Comparison of ENCODE assay signal across 25 cellular contexts in the genomic region with DNA sequence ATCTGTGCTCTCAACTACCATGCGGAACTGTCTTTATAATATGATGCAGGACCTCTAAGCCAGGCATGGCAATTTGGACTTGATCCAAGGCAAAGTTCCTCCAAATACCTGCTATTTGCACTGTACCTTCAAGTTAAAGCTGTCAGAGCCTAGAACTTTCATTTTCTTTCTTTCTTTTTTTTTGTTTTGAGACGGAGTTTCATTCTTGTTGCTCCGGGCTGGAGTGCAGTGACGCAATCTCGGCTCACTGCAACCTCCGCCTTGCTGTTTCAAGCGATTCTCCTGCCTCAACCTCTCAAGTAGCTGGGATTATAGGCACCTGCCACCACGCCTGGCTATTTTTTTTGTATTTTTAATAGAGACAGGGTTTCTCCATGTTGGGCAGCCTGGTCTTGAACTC. TPM values are rescaled to one million over a fixed set of nuclear protein-coding genes. Genes with fewer than 3 reads are reported as not detected.
DNase-seq lines count a peak whose midpoint lies in the region; ATAC-seq and TF ChIP-seq lines count a peak whose summit lies in the region.
"Had no signal": no experiment of that assay in that cellular context is flagged by ENCODE, and none has a peak within 500 bp of the region (broad histone marks: within the 10 kb centered on the region; RNA-seq: fewer than 3 reads in every experiment).

No MANE protein-coding gene starts in this region.

- H3K9me3 ChIP-seq in BLaER1: no peaks in the 10 kb centered on the region
- H3K9me3 ChIP-seq in lower lobe of right lung: no peaks in the 10 kb centered on the region
- H3K9me3 ChIP-seq: gastroesophageal sphincter, vagina had no signal

- peak overlapping the region; percentile 81 for H3K4me2 ChIP-seq in BLaER1

- peak in 1 of 2 donors; percentile 39 for ATAC-seq in lower lobe of right lung
- no peak for ATAC-seq in HG02938 (IDR thresholded peaks at IDR 0.05; ENCODE audit: unreplicated experiment)
- ATAC-seq: gastroesophageal sphincter had no signal

- CTCF ChIA-PET in RWPE1 (lab: Yijun Ruan, JAX): interaction anchor here (0.6 to 2.9 kb wide), 4 partner anchors 15 to 223 kb away, joined by 3 to 10 read pairs (median 4); no protein-coding TSS in a partner anchor

- DNase-seq in RWPE1 (ENCODE audit: low spot score): no peak
- peak; percentile 80 for DNase-seq in lower lobe of right lung
- no peak for DNase-seq in COLO668 (lab: John Stamatoyannopoulos, UW; ENCODE audit: unreplicated experiment)
- no peak for DNase-seq in NK-92 (lab: John Stamatoyannopoulos, UW; ENCODE audit: unreplicated experiment)
- DNase-seq in erythroblast (lab: John Stamatoyannopoulos, UW): no peak
- DNase-seq: activated CD4-positive, alpha-beta T cell treated with anti-CD3 and anti-CD28 coated beads, Interleukin-2, amount 50 U/mL, for 48 hours; activated CD4-positive, CD25-positive, alpha-beta regulatory T cell; activated naive CD8-positive, alpha-beta T cell treated with anti-CD3 and anti-CD28 coated beads for 36 hours; CD4-positive, alpha-beta T cell; DMS 273 treated with DMSO at 0.1 percent for 48 hours; effector CD8-positive, alpha-beta T cell; H7; KG1; kidney glomerular epithelial cell; mesendoderm; naive B cell; NCI-H1092 treated with DMSO at 0.1 percent for 48 hours; NCI-H2029 treated with DMSO at 0.1 percent for 48 hours; NCI-H226; T1000 had no signal

- H3K27ac ChIP-seq in BLaER1 (no peak overlapping the region), RWPE1 (peak overlapping the region; percentile 62), lower lobe of right lung (peak overlapping the region; percentile 32)
- H3K27ac ChIP-seq: gastroesophageal sphincter, vagina had no signal

- TF ChIP-seq CTCF in RWPE1 (conservative IDR thresholded peaks at IDR 0.05; ENCODE audit: low read depth) (no peak), lower lobe of right lung (IDR thresholded peaks at IDR 0.05) (no peak)

- H3K4me3 ChIP-seq in BLaER1: no peak overlapping the region
- H3K4me3 ChIP-seq in lower lobe of right lung: no peak overlapping the region
- H3K4me3 ChIP-seq: gastroesophageal sphincter, vagina had no signal

- no peak overlapping the region; the same call in 1 of the 2 replicates for H3K9ac ChIP-seq in BLaER1

- no peak for TF ChIP-seq POLR2A in erythroblast (IDR thresholded peaks at IDR 0.05; ENCODE audit: low read length)

- POLR2A ChIA-PET in RWPE1 (lab: Yijun Ruan, JAX; ENCODE audit: low non-redundant PET): no interaction called here

- intact Hi-C loops in lower lobe of right lung (cut with DNase I): loop anchor here (5.0 kb wide), 1 partner anchor 104 kb away; no protein-coding TSS in a partner anchor

- no peak for TF ChIP-seq EP300 in Ishikawa (IDR thresholded peaks at IDR 0.05; ENCODE audit: borderline replicate concordance)

- no peaks in the 10 kb centered on the region for H3K36me3 ChIP-seq in BLaER1
- no peaks in the 10 kb centered on the region for H3K36me3 ChIP-seq in lower lobe of right lung
- H3K36me3 ChIP-seq: gastroesophageal sphincter, vagina had no signal

- H3K4me1 ChIP-seq in BLaER1: peaks cover 74% of the 10 kb centered on the region
- peaks cover 14% of the 10 kb centered on the region for H3K4me1 ChIP-seq in lower lobe of right lung

- H3K27me3 ChIP-seq in BLaER1 (no peaks in the 10 kb centered on the region), lower lobe of right lung (ENCODE audit: low read depth) (no peaks in the 10 kb centered on the region)
- H3K27me3 ChIP-seq: gastroesophageal sphincter, vagina had no signal

- H4K20me1 ChIP-seq in BLaER1: peaks cover 12% of the 10 kb centered on the region

- TF ChIP-seq RAD21 in Ishikawa (IDR thresholded peaks at IDR 0.05; ENCODE audit: low read depth): no peak

TF ChIP-seq in Ishikawa, 13 proteins besides CTCF, POLR2A, EP300 and RAD21:
- TF ChIP-seq FOXM1 (IDR thresholded peaks at IDR 0.05; ENCODE audit: borderline replicate concordance, low read depth) (no peak), CEBPB (IDR thresholded peaks at IDR 0.05) (peak; percentile 26; the same call in 1 of the 2 replicates)

RNA-seq across cellular contexts. Expression of a gene that starts 51.7 kb away (rescaled TPM):
- total RNA-seq in lower lobe of right lung: 71.0 TPM
